In genomic region chr7:29921404-29922010, GRCh38 we compare ENCODE assay signal across 8 cellular contexts.
DNase-seq lines count a peak whose midpoint lies in the region; ATAC-seq, FAIRE-seq and TF ChIP-seq lines count a peak whose summit lies in the region.

No MANE protein-coding gene starts in this region.

- FAIRE-seq in bronchial epithelial cell (lab: Jason Lieb, UNC) = no peak

- peak; percentile 99 for TF ChIP-seq CTCF in AG10803 (conservative IDR thresholded peaks at IDR 0.05; ENCODE audit: low read length)
- TF ChIP-seq CTCF in bronchial epithelial cell (IDR thresholded peaks at IDR 0.05; ENCODE audit: insufficient read depth, low read length, severe bottlenecking) = peak; percentile 85

- peaks cover 3% of the 10 kb centered on the region for H3K36me3 ChIP-seq in bronchial epithelial cell (ENCODE audit: control insufficient read depth, insufficient read depth, low read length)

- no peaks in the 10 kb centered on the region for H3K27me3 ChIP-seq in bronchial epithelial cell (ENCODE audit: control insufficient read depth, insufficient read depth, low read length)

- CTCF ChIA-PET in T-cell (lab: Charles Lee) = interaction anchor here (0.6 to 1.9 kb wide), 13 partner anchors 8 to 1000 kb away, joined by 3 to 6 read pairs (median 4); no protein-coding TSS in a partner anchor

- no peaks in the 10 kb centered on the region for H3K4me1 Mint-ChIP-seq in T-cell

- H3K4me3 ChIP-seq in AG10803 (ENCODE audit: low read length) (no peak overlapping the region), bronchial epithelial cell (ENCODE audit: low read depth, low read length) (no peak overlapping the region)

- no peak overlapping the region for H3K4me3 Mint-ChIP-seq in T-cell

- DNase-seq in AG10803 (ENCODE audit: low read depth) (peak; percentile 62), NCI-H1436 treated with DMSO at 0.1 percent for 48 hours (lab: John Stamatoyannopoulos, UW) (peak; percentile 6), T-cell (peak in 26 of 34 experiments; percentile 3 to 46 (median 20)), bronchial epithelial cell (ENCODE audit: low read depth) (peak; percentile 64), kidney glomerular epithelial cell (lab: John Stamatoyannopoulos, UW) (peak; percentile 38)
- peak; percentile 2 to 18 for DNase-seq in stimulated activated CD8-positive, alpha-beta memory T cell treated with anti-CD3 and anti-CD28 coated beads, Interleukin-2, amount 100 ng/mL, for 48 hours (ENCODE audit: low read depth in 2 of 2)

- H3K9me3 Mint-ChIP-seq in T-cell = no peaks in the 10 kb centered on the region

- no peak overlapping the region for H3K27ac Mint-ChIP-seq in T-cell

- H3K36me3 Mint-ChIP-seq in T-cell = no peaks in the 10 kb centered on the region

- ATAC-seq in GM18502 (IDR thresholded peaks at IDR 0.05; ENCODE audit: poor library complexity, unreplicated experiment) (peak; percentile 90), HG02943 (IDR thresholded peaks at IDR 0.05; ENCODE audit: low read depth, unreplicated experiment) (peak; percentile 80), T-cell (replicated peaks in 1 of 4) (peak; percentile 67 to 80 (median 76))

- POLR2A ChIA-PET in T-cell (lab: Charles Lee) = interaction anchor here in 1 of 2 donors (0.6 kb wide), 1 partner anchor 17 kb away, joined by 5 read pairs; no protein-coding TSS in a partner anchor

- H3K27me3 Mint-ChIP-seq in T-cell = peaks cover 0 to 18% of the 10 kb centered on the region in 2 donors

Comparison
In these comparisons a context has a peak if more than half of its experiments do, and no peak if none do; other contexts are left out.
1. DNase-seq: peak in every context shown above with its lines; median percentile 64 in bronchial epithelial cell; 62 in AG10803; 38 in kidney glomerular epithelial cell; 20 in T-cell; 10 in stimulated activated CD8-positive, alpha-beta memory T cell treated with anti-CD3 and anti-CD28 coated beads, Interleukin-2, amount 100 ng/mL, for 48 hours; 6 in NCI-H1436 treated with DMSO at 0.1 percent for 48 hours.